13 cellular contexts compared by ENCODE assay signal in the genomic region with DNA sequence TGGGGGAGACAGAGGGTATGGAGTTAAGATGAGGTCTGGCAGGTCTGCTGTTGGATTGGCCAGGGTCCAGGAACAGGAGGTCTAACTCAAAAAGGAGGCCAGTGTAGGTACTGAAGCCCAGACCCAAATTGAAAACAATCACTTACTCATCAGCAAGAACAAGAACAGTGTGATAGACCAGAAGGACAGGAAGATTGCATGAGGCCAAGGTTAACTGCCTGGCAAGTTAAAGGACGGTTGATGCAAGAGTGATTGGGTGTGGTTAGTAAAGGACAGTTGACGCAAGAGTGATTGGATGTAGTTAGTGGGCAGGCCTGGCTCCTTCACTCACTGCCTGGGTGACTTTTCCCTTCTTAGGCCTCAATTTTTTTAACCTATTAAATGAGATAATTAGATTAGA.
DNase-seq lines count a peak whose midpoint lies in the region; ATAC-seq lines count a peak whose summit lies in the region.
"Had no signal": no experiment of that assay in that cellular context is flagged by ENCODE, and none has a peak within 500 bp of the region (broad histone marks: within the 10 kb centered on the region; RNA-seq: fewer than 3 reads in every experiment).

No MANE protein-coding gene starts in this region.

- no peaks in the 10 kb centered on the region for H3K9me3 Mint-ChIP-seq in stimulated activated effector memory CD8-positive, alpha-beta T cell treated with anti-CD3 and anti-CD28 coated beads, Interleukin-12 subunit alpha, Interleukin-12 subunit beta, amount 100 ng/mL, for 72 hours
- no peaks in the 10 kb centered on the region for H3K9me3 Mint-ChIP-seq in stimulated activated naive CD8-positive, alpha-beta T cell treated with anti-CD3 and anti-CD28 coated beads, Interleukin-15, amount 100 ng/mL, for 72 hours
- H3K9me3 Mint-ChIP-seq: activated naive CD8-positive, alpha-beta T cell treated with anti-CD3 and anti-CD28 coated beads, Interleukin-2, amount 50 U/mL, for 24 hours had no signal

- H3K36me3 Mint-ChIP-seq in stimulated activated effector memory CD8-positive, alpha-beta T cell treated with anti-CD3 and anti-CD28 coated beads, Interleukin-12 subunit alpha, Interleukin-12 subunit beta, amount 100 ng/mL, for 72 hours = no peaks in the 10 kb centered on the region
- peaks cover 4% of the 10 kb centered on the region for H3K36me3 Mint-ChIP-seq in T-helper 17 cell (ENCODE audit: low read depth)

- H3K9me3 ChIP-seq in T-helper 17 cell (ENCODE audit: control insufficient read depth, low read length, poor library complexity, severe bottlenecking) = no peaks in the 10 kb centered on the region
- H3K9me3 ChIP-seq: suprapubic skin had no signal

- H3K27ac Mint-ChIP-seq in stimulated activated effector memory CD8-positive, alpha-beta T cell treated with anti-CD3 and anti-CD28 coated beads, Interleukin-12 subunit alpha, Interleukin-12 subunit beta, amount 100 ng/mL, for 72 hours = no peak overlapping the region
- no peak overlapping the region for H3K27ac Mint-ChIP-seq in stimulated activated naive CD8-positive, alpha-beta T cell treated with anti-CD3 and anti-CD28 coated beads, Interleukin-15, amount 100 ng/mL, for 72 hours
- no peak overlapping the region for H3K27ac Mint-ChIP-seq in T-helper 17 cell
- H3K27ac Mint-ChIP-seq: activated naive CD8-positive, alpha-beta T cell treated with anti-CD3 and anti-CD28 coated beads, Interleukin-2, amount 50 U/mL, for 24 hours had no signal

- no peaks in the 10 kb centered on the region for H3K27me3 Mint-ChIP-seq in stimulated activated naive CD8-positive, alpha-beta T cell treated with anti-CD3 and anti-CD28 coated beads, Interleukin-15, amount 100 ng/mL, for 72 hours
- peaks cover 6% of the 10 kb centered on the region for H3K27me3 Mint-ChIP-seq in T-helper 17 cell
- H3K27me3 Mint-ChIP-seq: activated naive CD8-positive, alpha-beta T cell treated with anti-CD3 and anti-CD28 coated beads, Interleukin-2, amount 50 U/mL, for 24 hours had no signal

- ATAC-seq in GM19372 (IDR thresholded peaks at IDR 0.05; ENCODE audit: low read depth, unreplicated experiment) (peak; percentile 9), HG02840 (IDR thresholded peaks at IDR 0.05; ENCODE audit: low FRiP score, unreplicated experiment) (peak; percentile 10), HG03457 (IDR thresholded peaks at IDR 0.05; ENCODE audit: unreplicated experiment) (peak; percentile 20), T-helper 17 cell (no peak), left colon (no peak)
- ATAC-seq in stimulated activated effector memory CD8-positive, alpha-beta T cell treated with anti-CD3 and anti-CD28 coated beads, Interleukin-12 subunit alpha, Interleukin-12 subunit beta, amount 100 ng/mL, for 72 hours = peak; percentile 17
- no peak for ATAC-seq in stimulated activated naive CD8-positive, alpha-beta T cell treated with anti-CD3 and anti-CD28 coated beads, Interleukin-15, amount 100 ng/mL, for 72 hours
- ATAC-seq: activated naive CD8-positive, alpha-beta T cell treated with anti-CD3 and anti-CD28 coated beads, Interleukin-2, amount 50 U/mL, for 24 hours had no signal

- intact Hi-C loops in left colon (cut with DNase I, micrococcal nuclease) = no loop called here

- no peak for DNase-seq in stimulated activated effector memory CD8-positive, alpha-beta T cell treated with anti-CD3 and anti-CD28 coated beads, Interleukin-12 subunit alpha, Interleukin-12 subunit beta, amount 100 ng/mL, for 72 hours (ENCODE audit: low spot score in 2 of 2)
- DNase-seq in stimulated activated naive CD8-positive, alpha-beta T cell treated with anti-CD3 and anti-CD28 coated beads, Interleukin-15, amount 100 ng/mL, for 72 hours = no peak
- DNase-seq in T-helper 17 cell (no peak), left colon (no peak)
- DNase-seq: activated CD8-positive, alpha-beta memory T cell treated with anti-CD3 and anti-CD28 coated beads, Interleukin-2, amount 50 U/mL, for 48 hours; activated naive CD8-positive, alpha-beta T cell treated with anti-CD3 and anti-CD28 coated beads, Interleukin-2, amount 50 U/mL, for 24 hours; COR-L47; NCI-H1105; NCI-H510A had no signal

- no peak overlapping the region for H3K4me3 Mint-ChIP-seq in stimulated activated effector memory CD8-positive, alpha-beta T cell treated with anti-CD3 and anti-CD28 coated beads, Interleukin-12 subunit alpha, Interleukin-12 subunit beta, amount 100 ng/mL, for 72 hours
- H3K4me3 Mint-ChIP-seq in stimulated activated naive CD8-positive, alpha-beta T cell treated with anti-CD3 and anti-CD28 coated beads, Interleukin-15, amount 100 ng/mL, for 72 hours = no peak overlapping the region
- no peak overlapping the region for H3K4me3 Mint-ChIP-seq in T-helper 17 cell
- H3K4me3 Mint-ChIP-seq: activated naive CD8-positive, alpha-beta T cell treated with anti-CD3 and anti-CD28 coated beads, Interleukin-2, amount 50 U/mL, for 24 hours had no signal

- no peaks in the 10 kb centered on the region for H3K4me1 Mint-ChIP-seq in stimulated activated effector memory CD8-positive, alpha-beta T cell treated with anti-CD3 and anti-CD28 coated beads, Interleukin-12 subunit alpha, Interleukin-12 subunit beta, amount 100 ng/mL, for 72 hours
- no peaks in the 10 kb centered on the region for H3K4me1 Mint-ChIP-seq in stimulated activated naive CD8-positive, alpha-beta T cell treated with anti-CD3 and anti-CD28 coated beads, Interleukin-15, amount 100 ng/mL, for 72 hours
- H3K4me1 Mint-ChIP-seq in T-helper 17 cell = peaks cover 9% of the 10 kb centered on the region
- H3K4me1 Mint-ChIP-seq: activated naive CD8-positive, alpha-beta T cell treated with anti-CD3 and anti-CD28 coated beads, Interleukin-2, amount 50 U/mL, for 24 hours had no signal

Comparison
In these comparisons a context has a peak if more than half of its experiments do, and no peak if none do; other contexts are left out.
1. ATAC-seq: peak in GM19372 (single experiment), HG02840 (single experiment), HG03457 (single experiment) and stimulated activated effector memory CD8-positive, alpha-beta T cell treated with anti-CD3 and anti-CD28 coated beads, Interleukin-12 subunit alpha, Interleukin-12 subunit beta, amount 100 ng/mL, for 72 hours (single experiment); none in stimulated activated naive CD8-positive, alpha-beta T cell treated with anti-CD3 and anti-CD28 coated beads, Interleukin-15, amount 100 ng/mL, for 72 hours (single experiment), T-helper 17 cell (single experiment) and left colon (single experiment).